In the genomic region with DNA sequence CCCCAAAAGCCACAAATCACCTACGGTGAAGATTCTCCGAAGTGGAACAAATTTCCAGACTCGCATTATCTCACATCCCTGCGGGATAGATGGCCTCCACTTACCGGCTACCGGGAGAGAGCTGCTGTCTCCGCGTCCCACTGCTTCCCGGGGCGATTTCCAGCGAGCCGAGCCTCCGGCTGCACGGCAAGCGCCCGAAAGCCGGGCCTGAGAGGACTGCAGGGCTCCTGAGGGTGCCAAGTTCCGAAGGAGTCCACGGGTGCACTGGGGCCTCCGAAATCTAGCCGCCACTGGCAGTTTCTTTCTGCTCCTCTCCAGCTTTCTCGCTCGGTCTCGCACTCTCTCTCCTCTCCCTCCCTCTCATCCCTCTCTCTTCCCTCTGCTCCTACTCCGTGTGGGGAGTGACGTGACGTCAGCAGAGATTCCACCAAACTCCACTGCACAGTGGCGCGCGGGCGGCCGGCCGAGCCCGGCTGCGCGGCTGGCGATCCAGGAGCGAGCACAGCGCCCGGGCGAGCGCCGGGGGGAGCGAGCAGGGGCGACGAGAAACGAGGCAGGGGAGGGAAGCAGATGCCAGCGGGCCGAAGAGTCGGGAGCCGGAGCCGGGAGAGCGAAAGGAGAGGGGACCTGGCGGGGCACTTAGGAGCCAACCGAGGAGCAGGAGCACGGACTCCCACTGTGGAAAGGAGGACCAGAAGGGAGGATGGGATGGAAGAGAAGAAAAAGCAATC, we compare ENCODE assay signal across 10 cellular contexts. TPM values are rescaled to one million over a fixed set of nuclear protein-coding genes. Genes with fewer than 3 reads are reported as not detected.
A peak's percentile ranks its signal among the peaks of the same experiment; 100 is the strongest.
DNase-seq lines count a peak whose midpoint lies in the region; ATAC-seq and TF ChIP-seq lines count a peak whose summit lies in the region.
"Had no signal": no experiment of that assay in that cellular context is flagged by ENCODE, and none has a peak within 500 bp of the region (broad histone marks: within the 10 kb centered on the region; RNA-seq: fewer than 3 reads in every experiment).

No MANE protein-coding gene starts in this region.

- peaks cover 86 to 100% (median 100%) of the 10 kb centered on the region in 9 donors for H3K27me3 ChIP-seq in heart left ventricle

- peak; percentile 94 for DNase-seq in GM03348 (ENCODE audit: low spot score)
- DNase-seq in RKO (ENCODE audit: low spot score), result peak; percentile 78
- DNase-seq in heart left ventricle, result no peak
- peak; percentile 81 for DNase-seq in retina
- DNase-seq in NCI-H146 (lab: John Stamatoyannopoulos, UW), result no peak
- DNase-seq: NCI-H1694; stimulated activated CD4-positive, alpha-beta T cell treated with anti-CD3 and anti-CD28 coated beads, Interleukin-2, amount 100 ng/mL, for 48 hours had no signal

- ATAC-seq in heart left ventricle, result peak in 3 of 4 donors; percentile 20 to 71 (median 59)
- ATAC-seq in HG02938 (IDR thresholded peaks at IDR 0.05; ENCODE audit: unreplicated experiment), result no peak
- no peak for ATAC-seq in GM21367 (IDR thresholded peaks at IDR 0.05; ENCODE audit: unreplicated experiment)
- no peak for ATAC-seq in HG03280 (IDR thresholded peaks at IDR 0.05; ENCODE audit: unreplicated experiment)

- peaks cover 0 to 29% (median 12%) of the 10 kb centered on the region in 12 donors for H3K4me1 ChIP-seq in heart left ventricle

- WGBS in heart left ventricle, 4 donors, result 1 to 2% (median 2%) methylated on average over 51 to 56 of the region's 56 CpGs

- intact Hi-C loops in heart left ventricle (cut with DNase I), result loop anchor here in 9 of 10 donors (5.0 to 10.0 kb wide), 7 partner anchors 318 to 998 kb away; no protein-coding TSS in a partner anchor

- H3K36me3 ChIP-seq in heart left ventricle, result no peaks in the 10 kb centered on the region

- H3K4me3 ChIP-seq in heart left ventricle, result peak overlapping the region in 11 of 12 donors; percentile 9 to 44 (median 30)

- no peak overlapping the region for H3K27ac ChIP-seq in heart left ventricle

- H3K9me3 ChIP-seq in heart left ventricle, result no peaks in the 10 kb centered on the region

- no peak for TF ChIP-seq CTCF in heart left ventricle (IDR thresholded peaks at IDR 0.05)

- TF ChIP-seq POLR2A in heart left ventricle (IDR thresholded peaks at IDR 0.05), result no peak

RNA-seq across cellular contexts. Expression of a gene that starts 14.0 kb away (rescaled TPM):
- total RNA-seq in heart left ventricle, result under 1 TPM in 5 of 9 donors, not detected in 4; 0.19 to 0.94 (median 0.36) TPM
- under 1 TPM in 1 of 2 donors, not detected in 1; 0.17 TPM for polyA plus RNA-seq in heart left ventricle

Comparison
In these comparisons a context has a peak if more than half of its experiments do, and no peak if none do; other contexts are left out.
1. DNase-seq: peak in GM03348 (single experiment), RKO (single experiment) and retina (single experiment); none in heart left ventricle (0 of 5) and NCI-H146 (single experiment).
2. ATAC-seq: peak in heart left ventricle (3 of 4); none in HG02938 (single experiment), GM21367 (single experiment) and HG03280 (single experiment).